Comparison of ENCODE assay signal across 23 cellular contexts in genomic region chr1:11342677-11343076, GRCh38.
DNase-seq lines count a peak whose midpoint lies in the region; ATAC-seq and TF ChIP-seq lines count a peak whose summit lies in the region.
"Had no signal": no experiment of that assay in that cellular context is flagged by ENCODE, and none has a peak within 500 bp of the region (broad histone marks: within the 10 kb centered on the region; RNA-seq: fewer than 3 reads in every experiment).

No MANE protein-coding gene starts in this region.

- H2AFZ ChIP-seq in smooth muscle cell (ENCODE audit: low read depth): no peak overlapping the region

- DNase-seq in HFF-Myc (ENCODE audit: extremely low read depth, low read depth): peak; percentile 33
- peak; percentile 97 for DNase-seq in NCI-H82 treated with DMSO at 0.1 percent for 48 hours (lab: John Stamatoyannopoulos, UW; ENCODE audit: unreplicated experiment)
- peak; percentile 34 for DNase-seq in myocyte (ENCODE audit: low read depth)
- DNase-seq in smooth muscle cell (lab: John Stamatoyannopoulos, UW; ENCODE audit: unreplicated experiment): no peak
- DNase-seq in OCI-M1 (lab: John Stamatoyannopoulos, UW): no peak
- DNase-seq: activated CD4-positive, alpha-beta T cell treated with anti-CD3 and anti-CD28 coated beads for 36 hours; CD8-positive, alpha-beta T cell; cerebellar nuclear complex; foreskin melanocyte; islet precursor cell; naive B cell; NCI-H1105 treated with DMSO at 0.1 percent for 48 hours; NCI-H345; pancreas; right lobe of liver; SW 1271; testis had no signal

- ATAC-seq in HG03457 (IDR thresholded peaks at IDR 0.05; ENCODE audit: unreplicated experiment): no peak
- ATAC-seq: activated CD4-positive, alpha-beta T cell treated with anti-CD3 and anti-CD28 coated beads for 36 hours; activated naive CD4-positive, alpha-beta T cell treated with anti-CD3 and anti-CD28 coated beads, Interleukin-2, amount 50 U/mL, for 72 hours; CD8-positive, alpha-beta T cell; HCT116; pancreas; right lobe of liver; stimulated activated effector memory CD8-positive, alpha-beta T cell treated with anti-CD3 and anti-CD28 coated beads, Interleukin-12 subunit alpha, Interleukin-12 subunit beta, amount 100 ng/mL, for 72 hours had no signal

- H3K27me3 ChIP-seq in smooth muscle cell (ENCODE audit: low read depth): peaks cover 13% of the 10 kb centered on the region
- H3K27me3 ChIP-seq: ascending aorta, pancreas, right lobe of liver, testis had no signal

- H3K4me1 ChIP-seq in smooth muscle cell (ENCODE audit: low read depth): no peaks in the 10 kb centered on the region
- H3K4me1 ChIP-seq: ascending aorta, right lobe of liver, testis had no signal

- H3K4me3 ChIP-seq in HFF-Myc (replicated peaks; ENCODE audit: low read depth, low read length): no peak overlapping the region
- no peak overlapping the region for H3K4me3 ChIP-seq in smooth muscle cell
- H3K4me3 ChIP-seq: ascending aorta, pancreas, right lobe of liver, testis had no signal

- peak overlapping the region; percentile 28 for H3K27ac ChIP-seq in C4-2B
- no peak overlapping the region for H3K27ac ChIP-seq in smooth muscle cell (ENCODE audit: low read depth)
- H3K27ac ChIP-seq: ascending aorta, pancreas, right lobe of liver, testis had no signal

- H3K36me3 ChIP-seq in smooth muscle cell (ENCODE audit: low read depth): no peaks in the 10 kb centered on the region
- H3K36me3 ChIP-seq: ascending aorta, pancreas, right lobe of liver had no signal

- no peaks in the 10 kb centered on the region for H3K9me3 ChIP-seq in smooth muscle cell (replicated peaks; ENCODE audit: low read depth)
- H3K9me3 ChIP-seq: ascending aorta, pancreas, right lobe of liver, testis had no signal

- H3F3A ChIP-seq in smooth muscle cell (ENCODE audit: low read depth): no peaks in the 10 kb centered on the region

- no peak overlapping the region for H3K9ac ChIP-seq in smooth muscle cell (ENCODE audit: low read depth)

- no peaks in the 10 kb centered on the region for H3K79me2 ChIP-seq in smooth muscle cell (ENCODE audit: low read depth)

- no peak overlapping the region for H3K4me2 ChIP-seq in smooth muscle cell

- H4K20me1 ChIP-seq in smooth muscle cell (ENCODE audit: low read depth): no peaks in the 10 kb centered on the region

- 69% methylated on average over 5 of the region's 5 CpGs for whole genome bisulfite sequencing in smooth muscle cell (ENCODE audit: low lambda C conversion rate)

- TF ChIP-seq CTCF in C4-2B (conservative IDR thresholded peaks at IDR 0.05) (no peak), HFF-Myc (IDR thresholded peaks at IDR 0.05; ENCODE audit: low read depth, low read length, missing control alignments) (no peak), smooth muscle cell (IDR thresholded peaks at IDR 0.05; ENCODE audit: borderline replicate concordance, insufficient read depth, poor library complexity, severe bottlenecking) (no peak)

Comparison
In these comparisons a context has a peak if more than half of its experiments do, and no peak if none do; other contexts are left out.
1. DNase-seq: peak in HFF-Myc (single experiment), NCI-H82 treated with DMSO at 0.1 percent for 48 hours (single experiment) and myocyte (single experiment); none in smooth muscle cell (single experiment) and OCI-M1 (single experiment).